In the genomic region with DNA sequence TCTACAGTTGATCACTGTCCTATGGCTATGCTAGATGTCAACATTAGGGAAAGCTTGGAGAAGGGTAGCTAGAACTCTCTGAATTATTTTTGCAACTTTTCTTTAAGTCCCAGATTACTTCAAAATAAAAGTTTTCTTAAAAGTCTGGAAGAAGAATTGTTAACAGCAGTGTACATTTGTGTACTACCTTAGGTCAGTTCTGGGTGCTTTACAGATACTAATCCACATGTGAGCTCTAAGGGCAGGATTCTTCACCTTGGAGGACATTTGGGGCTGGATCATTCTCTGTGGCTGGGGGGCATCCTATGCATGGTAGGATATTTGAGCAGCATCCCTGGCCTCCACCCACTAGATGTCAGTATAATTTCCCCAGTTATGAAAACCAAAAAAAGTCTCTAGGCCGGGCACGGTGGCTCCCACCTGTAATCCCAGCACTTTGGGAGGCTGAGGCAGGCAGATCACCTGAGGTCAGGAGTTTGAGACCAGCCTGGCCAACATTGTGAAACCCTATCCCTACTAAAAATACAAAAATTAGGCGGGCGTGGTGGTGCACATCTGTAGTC, we compare ENCODE assay signal across 1 cellular context.
TF ChIP-seq lines count a peak whose summit lies in the region.

No MANE protein-coding gene starts in this region.

TF ChIP-seq in endothelial cell of umbilical vein, 7 proteins besides CTCF, POLR2A, EP300 and RAD21:
- TF ChIP-seq GATA2 (IDR thresholded peaks at IDR 0.05; ENCODE audit: insufficient read depth, insufficient read length, low read depth, low read length) (no peak), JUN (IDR thresholded peaks at IDR 0.05; ENCODE audit: borderline replicate concordance, insufficient read depth, insufficient read length, low read depth) (no peak), MYC (IDR thresholded peaks at IDR 0.05; ENCODE audit: low read depth, low read length) (no peak), FOS (IDR thresholded peaks at IDR 0.05; ENCODE audit: borderline replicate concordance, insufficient read depth, low read length) (no peak), POLR2AphosphoS5 (IDR thresholded peaks at IDR 0.05; ENCODE audit: insufficient read depth, low read depth, low read length) (no peak), EZH2 (IDR thresholded peaks at IDR 0.05; ENCODE audit: borderline replicate concordance, low read depth, low read length, severe bottlenecking) (no peak)
- TF ChIP-seq, protein P1, sequence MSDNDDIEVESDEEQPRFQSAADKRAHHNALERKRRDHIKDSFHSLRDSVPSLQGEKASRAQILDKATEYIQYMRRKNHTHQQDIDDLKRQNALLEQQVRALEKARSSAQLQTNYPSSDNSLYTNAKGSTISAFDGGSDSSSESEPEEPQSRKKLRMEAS (IDR thresholded peaks at IDR 0.05; ENCODE audit: insufficient read depth, insufficient read length), result no peak
